In the genomic region with DNA sequence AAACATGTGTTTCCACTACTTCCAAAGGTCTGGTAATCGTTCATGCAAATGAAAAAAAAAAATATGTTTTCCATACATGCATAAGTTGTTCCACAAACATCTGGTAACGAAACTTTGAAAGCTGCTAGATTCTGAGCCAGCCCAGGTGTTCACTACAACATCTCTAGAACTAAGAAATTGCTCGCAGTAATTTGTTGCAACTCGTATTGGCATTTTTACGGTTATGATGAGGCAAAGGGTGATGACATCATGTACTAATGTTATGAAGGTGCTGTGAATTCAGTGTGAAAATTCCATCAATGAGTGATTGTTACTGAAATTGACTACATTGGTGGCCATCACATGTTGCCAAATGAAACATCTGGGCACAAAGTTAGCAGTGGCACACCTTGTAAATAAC, we compare ENCODE assay signal across 24 cellular contexts.
"Had no signal": no experiment of that assay in that cellular context is flagged by ENCODE, and none has a peak within 500 bp of the region (broad histone marks: within the 10 kb centered on the region; RNA-seq: fewer than 3 reads in every experiment).

No MANE protein-coding gene starts in this region.

- H3K9me3 ChIP-seq: lower lobe of right lung, mucosa of descending colon, ovary, right atrium auricular region, tibial nerve, uterus had no signal

- ATAC-seq: left cardiac atrium; left lobe of liver; lower lobe of right lung; mucosa of descending colon; naive thymus-derived CD4-positive, alpha-beta T cell; natural killer cell treated with Interleukin-12 subunit alpha and Interleukin-12 subunit beta and Interleukin-15 and Interleukin-18, amount 100 ng/mL, for 72 hours; sciatic nerve; stimulated activated memory B cell treated with anti-CD40 and anti-IgM and Interleukin-4, amounts not matched to agents 10 μg/mL and 1 μg/mL and 100 μg/mL, for 72 hours; stimulated activated naive CD8-positive, alpha-beta T cell treated with anti-CD3 and anti-CD28 coated beads, Interleukin-15, amount 100 ng/mL, for 72 hours had no signal

- H3K4me3 Mint-ChIP-seq: immature natural killer cell; mesothelial cell of epicardium; naive thymus-derived CD4-positive, alpha-beta T cell; natural killer cell treated with Interleukin-12 subunit alpha and Interleukin-12 subunit beta and Interleukin-15 and Interleukin-18, amount 100 ng/mL, for 72 hours; stimulated activated memory B cell treated with anti-CD40 and anti-IgM and Interleukin-4, amounts not matched to agents 10 μg/mL and 1 μg/mL and 100 μg/mL, for 72 hours; stimulated activated naive CD8-positive, alpha-beta T cell treated with anti-CD3 and anti-CD28 coated beads, Interleukin-15, amount 100 ng/mL, for 72 hours; type B pancreatic cell had no signal

- H3K36me3 ChIP-seq: lower lobe of right lung, ovary, right atrium auricular region, tibial nerve, uterus had no signal

- H3K4me3 ChIP-seq: lower lobe of right lung, mucosa of descending colon, ovary, right atrium auricular region, skin epidermis, tibial nerve, uterus had no signal

- H3K27me3 Mint-ChIP-seq: progenitor cell of endocrine pancreas; stimulated activated memory B cell treated with anti-CD40 and anti-IgM and Interleukin-4, amounts not matched to agents 10 μg/mL and 1 μg/mL and 100 μg/mL, for 72 hours; stimulated activated naive CD8-positive, alpha-beta T cell treated with anti-CD3 and anti-CD28 coated beads, Interleukin-15, amount 100 ng/mL, for 72 hours; type B pancreatic cell had no signal

- H3K4me1 Mint-ChIP-seq: immature natural killer cell; naive thymus-derived CD4-positive, alpha-beta T cell; stimulated activated memory B cell treated with anti-CD40 and anti-IgM and Interleukin-4, amounts not matched to agents 10 μg/mL and 1 μg/mL and 100 μg/mL, for 72 hours; stimulated activated naive CD8-positive, alpha-beta T cell treated with anti-CD3 and anti-CD28 coated beads, Interleukin-15, amount 100 ng/mL, for 72 hours had no signal

- H3K27ac Mint-ChIP-seq: immature natural killer cell; mesothelial cell of epicardium; naive thymus-derived CD4-positive, alpha-beta T cell; natural killer cell treated with Interleukin-12 subunit alpha and Interleukin-12 subunit beta and Interleukin-15 and Interleukin-18, amount 100 ng/mL, for 72 hours; progenitor cell of endocrine pancreas; stimulated activated memory B cell treated with anti-CD40 and anti-IgM and Interleukin-4, amounts not matched to agents 10 μg/mL and 1 μg/mL and 100 μg/mL, for 72 hours; stimulated activated naive CD8-positive, alpha-beta T cell treated with anti-CD3 and anti-CD28 coated beads, Interleukin-15, amount 100 ng/mL, for 72 hours; type B pancreatic cell had no signal

- H3K4me1 ChIP-seq: lower lobe of right lung, right atrium auricular region, tibial nerve, uterus had no signal

- H3K36me3 Mint-ChIP-seq: immature natural killer cell; mesothelial cell of epicardium; natural killer cell treated with Interleukin-12 subunit alpha and Interleukin-12 subunit beta and Interleukin-15 and Interleukin-18, amount 100 ng/mL, for 72 hours had no signal

- H3K27ac ChIP-seq: lower lobe of right lung, ovary, right atrium auricular region, skin epidermis, tibial nerve, uterus had no signal

- H3K27me3 ChIP-seq: ovary, right atrium auricular region, tibial nerve, uterus had no signal

- H3K9me3 Mint-ChIP-seq: immature natural killer cell; mesothelial cell of epicardium; natural killer cell treated with Interleukin-12 subunit alpha and Interleukin-12 subunit beta and Interleukin-15 and Interleukin-18, amount 100 ng/mL, for 72 hours; stimulated activated memory B cell treated with anti-CD40 and anti-IgM and Interleukin-4, amounts not matched to agents 10 μg/mL and 1 μg/mL and 100 μg/mL, for 72 hours; type B pancreatic cell had no signal

- DNase-seq: hypothalamus; immature natural killer cell; kidney glomerular epithelial cell; left cardiac atrium; lower lobe of right lung; mesendoderm; mucosa of descending colon; naive thymus-derived CD4-positive, alpha-beta T cell; ovary; stimulated activated CD4-positive, alpha-beta T cell treated with anti-CD3 and anti-CD28 coated beads, Interleukin-4, amount 100 ng/mL, for 24 hours; stimulated activated naive CD4-positive, alpha-beta T cell treated with Interleukin-2 at 50 U/mL for 16 hours; stimulated activated naive CD8-positive, alpha-beta T cell treated with anti-CD3 and anti-CD28 coated beads, Interleukin-15, amount 100 ng/mL, for 72 hours; substantia nigra; uterus had no signal
